Comparison of ENCODE assay signal across 21 cellular contexts in genomic region chr3:45746182-45746973, GRCh38. TPM values are rescaled to one million over a fixed set of nuclear protein-coding genes. Genes with fewer than 3 reads are reported as not detected.
DNase-seq lines count a peak whose midpoint lies in the region; ATAC-seq and TF ChIP-seq lines count a peak whose summit lies in the region.
"Had no signal": no experiment of that assay in that cellular context is flagged by ENCODE, and none has a peak within 500 bp of the region (broad histone marks: within the 10 kb centered on the region; RNA-seq: fewer than 3 reads in every experiment).

No MANE protein-coding gene starts in this region.

- 90 to 95% (median 94%) methylated on average over 29 to 36 of the region's 36 CpGs for WGBS in heart left ventricle, 4 donors
- 92% methylated on average over 5 of the region's 36 CpGs for WGBS in right lobe of liver (ENCODE audit: insufficient coverage, low coverage, low lambda C conversion rate, missing lambda C conversion rate)
- 93 to 96% methylated on average over 6 to 30 of the region's 36 CpGs for WGBS in upper lobe of left lung, 2 donors

- no peaks in the 10 kb centered on the region for H3K4me1 ChIP-seq in left ventricle myocardium inferior
- peaks cover 0 to 9% (median 0%) of the 10 kb centered on the region in 12 donors for H3K4me1 ChIP-seq in heart left ventricle
- peaks cover 0 to 6% (median 0%) of the 10 kb centered on the region in 4 donors for H3K4me1 ChIP-seq in right lobe of liver
- peaks cover 0 to 5% (median 0%) of the 10 kb centered on the region in 4 donors for H3K4me1 ChIP-seq in upper lobe of left lung
- H3K4me1 ChIP-seq: A549 had no signal

- TF ChIP-seq CTCF in left ventricle myocardium inferior (IDR thresholded peaks at IDR 0.05; ENCODE audit: borderline replicate concordance) = no peak
- TF ChIP-seq CTCF in heart left ventricle (IDR thresholded peaks at IDR 0.05) = no peak
- TF ChIP-seq CTCF in right lobe of liver (IDR thresholded peaks at IDR 0.05) = no peak
- no peak for TF ChIP-seq CTCF in upper lobe of left lung (IDR thresholded peaks at IDR 0.05)

- DNase-seq in Right ventricle myocardium superior (no peak), left ventricle myocardium inferior (no peak), heart left ventricle (no peak), right lobe of liver (no peak), upper lobe of left lung (peak in 1 of 2 donors; percentile 72), H4 (ENCODE audit: low spot score) (no peak), NCI-H2227 treated with DMSO at 0.1 percent for 48 hours (lab: John Stamatoyannopoulos, UW) (no peak)
- DNase-seq: CD4-positive, alpha-beta memory T cell; DMS153; GDM1; HCEC 1CT; NCI-H1092 treated with DMSO at 0.1 percent for 48 hours; NCI-H146; NCI-H2081; NCI-H510A; NCI-H748 treated with DMSO at 0.1 percent for 48 hours had no signal

- ATAC-seq in Right ventricle myocardium superior (ENCODE audit: poor library complexity) = peak; percentile 27
- ATAC-seq in heart left ventricle = peak in 3 of 4 donors; percentile 24 to 45 (median 30)
- ATAC-seq in right lobe of liver = peak in 3 of 4 donors; percentile 9 to 35 (median 18)
- ATAC-seq in upper lobe of left lung (ENCODE audit: low FRiP score in 2 of 2) = peak; percentile 26 to 44
- ATAC-seq in GM21423 (IDR thresholded peaks at IDR 0.05; ENCODE audit: unreplicated experiment) = no peak
- ATAC-seq: A549 had no signal

- H3K36me3 ChIP-seq in left ventricle myocardium inferior (peaks cover 63% of the 10 kb centered on the region), heart left ventricle (peaks cover 0 to 69% (median 55%) of the 10 kb centered on the region in 9 donors), right lobe of liver (peaks cover 0 to 32% (median 0%) of the 10 kb centered on the region in 4 donors), upper lobe of left lung (peaks cover 20 to 66% (median 57%) of the 10 kb centered on the region in 4 donors)

- no peaks in the 10 kb centered on the region for H3K27me3 ChIP-seq in left ventricle myocardium inferior (ENCODE audit: low read depth)
- H3K27me3 ChIP-seq in heart left ventricle = no peaks in the 10 kb centered on the region
- H3K27me3 ChIP-seq in right lobe of liver = no peaks in the 10 kb centered on the region
- no peaks in the 10 kb centered on the region for H3K27me3 ChIP-seq in upper lobe of left lung
- H3K27me3 ChIP-seq: BLaER1 had no signal

- H3K4me3 ChIP-seq in left ventricle myocardium inferior = no peak overlapping the region
- H3K4me3 ChIP-seq in heart left ventricle = no peak overlapping the region
- no peak overlapping the region for H3K4me3 ChIP-seq in right lobe of liver
- no peak overlapping the region for H3K4me3 ChIP-seq in upper lobe of left lung
- H3K4me3 ChIP-seq: A549, BLaER1 had no signal

- TF ChIP-seq EP300 in upper lobe of left lung (IDR thresholded peaks at IDR 0.05) = no peak

- H3K9me3 ChIP-seq in left ventricle myocardium inferior (replicated peaks) = no peaks in the 10 kb centered on the region
- no peaks in the 10 kb centered on the region for H3K9me3 ChIP-seq in heart left ventricle
- H3K9me3 ChIP-seq in right lobe of liver = no peaks in the 10 kb centered on the region
- no peaks in the 10 kb centered on the region for H3K9me3 ChIP-seq in upper lobe of left lung
- H3K9me3 ChIP-seq: A549 had no signal

- TF ChIP-seq POLR2A in heart left ventricle (IDR thresholded peaks at IDR 0.05) (no peak), right lobe of liver (IDR thresholded peaks at IDR 0.05) (no peak), upper lobe of left lung (IDR thresholded peaks at IDR 0.05) (no peak)

- H3K27ac ChIP-seq in left ventricle myocardium inferior (replicated peaks) = no peak overlapping the region
- no peak overlapping the region for H3K27ac ChIP-seq in heart left ventricle
- no peak overlapping the region for H3K27ac ChIP-seq in right lobe of liver
- no peak overlapping the region for H3K27ac ChIP-seq in upper lobe of left lung
- H3K27ac ChIP-seq: A549, BLaER1 had no signal

- intact Hi-C loops in Right ventricle myocardium superior (cut with DNase I) (no loop called here), left ventricle myocardium inferior (cut with micrococcal nuclease) (no loop called here), heart left ventricle (cut with DNase I) (no loop called here), right lobe of liver (cut with DNase I) (no loop called here)

RNA-seq across cellular contexts. Expression of gene SLC6A20, which starts 50.0 kb away (rescaled TPM):
- not detected for total RNA-seq in Right ventricle myocardium superior
- total RNA-seq in left ventricle myocardium inferior = not detected
- total RNA-seq in heart left ventricle = under 1 TPM in 2 of 9 donors, not detected in 7; 0.19 to 0.59 TPM
- polyA plus RNA-seq in heart left ventricle = under 1 TPM in 1 of 2 donors, not detected in 1; 0.12 TPM
- under 1 TPM in 3 of 6 experiments, not detected in 3; 0.07 to 0.21 (median 0.12) TPM for total RNA-seq in right lobe of liver
- 10 to 100 TPM in 3 of 6 donors, 1 to 10 TPM in 2, under 1 TPM in 1; 0.11 to 20.1 (median 7.2) TPM for total RNA-seq in upper lobe of left lung
- total RNA-seq in H4 (2014; rRNA removed; shearing (Covaris generic)) = not detected in 2 replicates
- total RNA-seq: CD4-positive, alpha-beta memory T cell; Daoy; OCI-LY7 had no signal
- polyA plus RNA-seq: A549 had no signal

RNA-seq across cellular contexts. Expression of gene SACM1L, which starts 57.2 kb away (rescaled TPM):
- total RNA-seq in Right ventricle myocardium superior (27.5 TPM), left ventricle myocardium inferior (20.9 TPM), heart left ventricle (10 to 100 TPM; 12.6 to 35.3 (median 22.3) TPM), right lobe of liver (10 to 100 TPM; 16.8 to 23.9 (median 21.5) TPM), upper lobe of left lung (100 to 1,000 TPM in 1 of 6 donors, 10 to 100 TPM in 5; 29.9 to 102 (median 63.9) TPM)
- polyA plus RNA-seq in heart left ventricle = 10 to 100 TPM; 15.1 to 25.7 TPM
- 16.3 and 23.0 TPM in 2 replicates for total RNA-seq in H4 (2014; rRNA removed; shearing (Covaris generic))
